In the genomic region with DNA sequence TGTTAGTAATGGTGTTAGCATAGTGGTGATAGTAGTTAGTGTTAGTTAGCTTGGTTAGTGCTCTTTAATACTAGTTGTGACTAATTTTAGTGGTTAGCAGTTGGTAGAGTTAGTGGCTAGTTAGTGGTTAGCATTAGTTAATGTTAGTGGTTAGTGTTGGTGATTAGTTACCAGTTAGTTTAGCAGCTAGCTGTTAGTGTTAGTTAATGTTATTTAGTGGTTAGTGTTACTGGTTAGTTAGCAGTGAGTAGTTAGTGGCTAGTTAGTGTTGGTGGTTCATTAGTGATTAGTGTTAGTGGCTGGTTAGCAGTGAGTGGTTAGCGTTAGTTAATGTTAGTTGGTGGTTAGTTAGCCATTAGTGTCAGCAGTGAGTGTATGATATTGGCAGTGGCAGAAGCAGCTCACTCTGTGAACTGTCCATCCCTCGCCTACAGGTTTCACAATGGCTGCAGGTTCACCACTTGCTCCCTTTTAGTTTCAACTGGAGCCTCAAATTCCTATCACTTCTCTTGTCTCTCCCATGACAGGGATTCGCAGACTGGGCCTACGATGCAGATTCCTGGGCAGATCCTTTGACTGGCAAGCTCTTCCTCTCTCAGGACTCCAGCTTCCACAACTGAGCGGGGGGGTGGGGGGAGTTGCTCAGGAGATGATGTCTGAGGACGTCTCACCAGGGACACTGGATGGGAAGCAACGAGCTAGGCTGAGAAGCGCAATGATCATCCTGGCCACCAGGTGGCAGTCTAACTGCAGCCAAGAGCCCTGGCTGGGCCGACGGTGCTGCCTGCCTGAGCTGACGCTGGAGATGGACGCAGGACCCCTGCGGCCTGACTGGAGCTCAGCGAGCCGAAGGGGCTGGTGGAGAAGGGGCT, we compare ENCODE assay signal across 7 cellular contexts. TPM values are rescaled to one million over a fixed set of nuclear protein-coding genes. Genes with fewer than 3 reads are reported as not detected.
A peak's percentile ranks its signal among the peaks of the same experiment; 100 is the strongest.
DNase-seq lines count a peak whose midpoint lies in the region; ATAC-seq and TF ChIP-seq lines count a peak whose summit lies in the region.

No MANE protein-coding gene starts in this region.

- no peak overlapping the region for H3K27ac ChIP-seq in left ventricle myocardium inferior (replicated peaks)

- no peak overlapping the region for H3K9ac ChIP-seq in adipocyte (ENCODE audit: low read length)

- in situ Hi-C loops in GM13977 (cut with MboI; ENCODE audit: low pct_unique_long_range_greater_than_20kb, low sequenced_read_pairs, unreplicated experiment): loop anchor here (10.0 kb wide), 1 partner anchor 142 kb away; no protein-coding TSS in a partner anchor

- H3K9me3 ChIP-seq in adipocyte (ENCODE audit: control insufficient read depth, low read length) (no peaks in the 10 kb centered on the region), left ventricle myocardium inferior (replicated peaks) (no peaks in the 10 kb centered on the region)

- DNase-seq in GM13977 (ENCODE audit: low spot score): peak; percentile 84
- peak; percentile 86 for DNase-seq in NAMALWA (ENCODE audit: low spot score)
- peak; percentile 40 to 64 for DNase-seq in SW 1271 (lab: John Stamatoyannopoulos, UW)
- DNase-seq in adipocyte (ENCODE audit: low read depth): peak; percentile 91
- DNase-seq in left ventricle myocardium inferior: peak; percentile 83
- peak; percentile 17 for DNase-seq in retinal pigment epithelial cell (ENCODE audit: low read depth)

- H3K36me3 ChIP-seq in adipocyte (ENCODE audit: control insufficient read depth, insufficient read depth, low read length, severe bottlenecking) (no peaks in the 10 kb centered on the region), left ventricle myocardium inferior (no peaks in the 10 kb centered on the region)

- no peak overlapping the region for H3K4me3 ChIP-seq in adipocyte (ENCODE audit: low read length)
- peak overlapping the region; percentile 15 for H3K4me3 ChIP-seq in left ventricle myocardium inferior
- H3K4me3 ChIP-seq in retinal pigment epithelial cell (ENCODE audit: low read length): no peak overlapping the region

- intact Hi-C loops in left ventricle myocardium inferior (cut with micrococcal nuclease): no loop called here

- TF ChIP-seq CTCF in GM13977 (IDR thresholded peaks at IDR 0.05; ENCODE audit: extremely low read depth, insufficient read depth, missing control alignments) (peak; percentile 99), left ventricle myocardium inferior (IDR thresholded peaks at IDR 0.05; ENCODE audit: borderline replicate concordance) (peak; percentile 96), retinal pigment epithelial cell (conservative IDR thresholded peaks at IDR 0.05; ENCODE audit: low read depth, low read length) (peak; percentile 92)

- H3K27me3 ChIP-seq in adipocyte (replicated peaks; ENCODE audit: control insufficient read depth, insufficient read depth, low read length): no peaks in the 10 kb centered on the region
- H3K27me3 ChIP-seq in left ventricle myocardium inferior (ENCODE audit: low read depth): peaks cover 60% of the 10 kb centered on the region

- peaks cover 17% of the 10 kb centered on the region for H3K4me1 ChIP-seq in adipocyte (ENCODE audit: control insufficient read depth, insufficient read depth, low read length)
- peaks cover 14% of the 10 kb centered on the region for H3K4me1 ChIP-seq in left ventricle myocardium inferior

- ATAC-seq in HG02588 (IDR thresholded peaks at IDR 0.05; ENCODE audit: unreplicated experiment): peak; percentile 91

RNA-seq across cellular contexts. Expression of a gene that starts 19.5 kb away (rescaled TPM):
- not detected for total RNA-seq in left ventricle myocardium inferior

Comparison
In these comparisons a context has a peak if more than half of its experiments do, and no peak if none do; other contexts are left out.
1. DNase-seq: peak in every context shown above with its lines; median percentile 91 in adipocyte; 86 in NAMALWA; 84 in GM13977; 83 in left ventricle myocardium inferior; 52 in SW 1271; 17 in retinal pigment epithelial cell.